In genomic region chr2:47339745-47340541, GRCh38 we compare ENCODE assay signal across 1 cellular context.
TF ChIP-seq lines count a peak whose summit lies in the region.

No MANE protein-coding gene starts in this region.

TF ChIP-seq in GM23338, 12 proteins besides CTCF, POLR2A, EP300 and RAD21 (continued from another document):
- TF ChIP-seq CREB1 (CRISPR knock-in tag; IDR thresholded peaks at IDR 0.05; ENCODE audit: low read depth) (no peak), JUNB (IDR thresholded peaks at IDR 0.05; ENCODE audit: unreplicated experiment) (no peak), EZH2phosphoT487 (IDR thresholded peaks at IDR 0.05; ENCODE audit: unreplicated experiment) (no peak), ZNF331 (CRISPR knock-in tag; IDR thresholded peaks at IDR 0.05; ENCODE audit: low read depth) (no peak), ZNF114 (CRISPR knock-in tag; IDR thresholded peaks at IDR 0.05) (no peak), ZNF462 (CRISPR knock-in tag; IDR thresholded peaks at IDR 0.05) (no peak)
- TF ChIP-seq, protein P1, sequence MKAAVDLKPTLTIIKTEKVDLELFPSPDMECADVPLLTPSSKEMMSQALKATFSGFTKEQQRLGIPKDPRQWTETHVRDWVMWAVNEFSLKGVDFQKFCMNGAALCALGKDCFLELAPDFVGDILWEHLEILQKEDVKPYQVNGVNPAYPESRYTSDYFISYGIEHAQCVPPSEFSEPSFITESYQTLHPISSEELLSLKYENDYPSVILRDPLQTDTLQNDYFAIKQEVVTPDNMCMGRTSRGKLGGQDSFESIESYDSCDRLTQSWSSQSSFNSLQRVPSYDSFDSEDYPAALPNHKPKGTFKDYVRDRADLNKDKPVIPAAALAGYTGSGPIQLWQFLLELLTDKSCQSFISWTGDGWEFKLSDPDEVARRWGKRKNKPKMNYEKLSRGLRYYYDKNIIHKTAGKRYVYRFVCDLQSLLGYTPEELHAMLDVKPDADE (IDR thresholded peaks at IDR 0.05), result no peak
